Comparison of ENCODE assay signal across 3 cellular contexts in genomic region chr9:136880651-136881050, GRCh38.
A peak's percentile ranks its signal among the peaks of the same experiment; 100 is the strongest.
TF ChIP-seq lines count a peak whose summit lies in the region.

No MANE protein-coding gene starts in this region.

TF ChIP-seq in GM23338, 12 proteins besides CTCF, POLR2A, EP300 and RAD21 (continues in another document):
- TF ChIP-seq POLR2AphosphoS5 (IDR thresholded peaks at IDR 0.05; ENCODE audit: low read depth) (no peak), EZH2 (IDR thresholded peaks at IDR 0.05; ENCODE audit: low read depth, unreplicated experiment) (no peak), ZNF462 (CRISPR knock-in tag; IDR thresholded peaks at IDR 0.05) (no peak), ETS1 (IDR thresholded peaks at IDR 0.05) (no peak), NANOG (IDR thresholded peaks at IDR 0.05; ENCODE audit: borderline replicate concordance) (no peak)

TF ChIP-seq in WTC11, 78 proteins besides CTCF, POLR2A, EP300 and RAD21 (continues in another document):
- no peak for TF ChIP-seq CDX4 (CRISPR knock-in tag; IDR thresholded peaks at IDR 0.05; ENCODE audit: borderline replicate concordance)
- no peak for TF ChIP-seq MAX (CRISPR knock-in tag; IDR thresholded peaks at IDR 0.05)
- no peak for TF ChIP-seq GTF2I (CRISPR knock-in tag; conservative IDR thresholded peaks at IDR 0.05)
- no peak for TF ChIP-seq HMGXB4 (CRISPR knock-in tag; IDR thresholded peaks at IDR 0.05)
- no peak for TF ChIP-seq SOX15 (CRISPR knock-in tag; IDR thresholded peaks at IDR 0.05)
- TF ChIP-seq MYBL2 (CRISPR knock-in tag; IDR thresholded peaks at IDR 0.05) = no peak
- no peak for TF ChIP-seq PRRX2 (CRISPR knock-in tag; IDR thresholded peaks at IDR 0.05)
- no peak for TF ChIP-seq NR3C1 (CRISPR knock-in tag; conservative IDR thresholded peaks at IDR 0.05; ENCODE audit: low read depth)
- TF ChIP-seq ZMAT4 (CRISPR knock-in tag; IDR thresholded peaks at IDR 0.05) = no peak
- TF ChIP-seq SMAD4 (CRISPR knock-in tag; IDR thresholded peaks at IDR 0.05) = no peak
- TF ChIP-seq ZNF281 (CRISPR knock-in tag; IDR thresholded peaks at IDR 0.05) = no peak
- no peak for TF ChIP-seq ARID4B (CRISPR knock-in tag; IDR thresholded peaks at IDR 0.05; ENCODE audit: borderline replicate concordance)

TF ChIP-seq in HepG2, 621 proteins besides CTCF, POLR2A, EP300 and RAD21:
- no peak for TF ChIP-seq ATF3 (CRISPR knock-in tag; IDR thresholded peaks at IDR 0.05)
- TF ChIP-seq AGO1 (IDR thresholded peaks at IDR 0.05; ENCODE audit: low read depth, low read length, poor library complexity, severe bottlenecking) = no peak
- TF ChIP-seq ZNF382 (CRISPR knock-in tag; IDR thresholded peaks at IDR 0.05; ENCODE audit: borderline replicate concordance) = no peak
- TF ChIP-seq ZBTB33 (CRISPR knock-in tag; IDR thresholded peaks at IDR 0.05) = peak; percentile 70; the same call in 1 of the 2 replicates
- TF ChIP-seq GATAD2A (CRISPR knock-in tag; IDR thresholded peaks at IDR 0.05) = 0 out of 2 replicates have a peak, but pooled peaks have one; percentile 14
- 0 out of 2 replicates have a peak, but pooled peaks have one; percentile 6 for TF ChIP-seq HNF4A (CRISPR knock-in tag; IDR thresholded peaks at IDR 0.05)
- peak; percentile 72 for TF ChIP-seq ZNF18 (CRISPR knock-in tag; IDR thresholded peaks at IDR 0.05; ENCODE audit: insufficient replicate concordance)
- 0 out of 2 replicates have a peak, but pooled peaks have one; percentile 15 for TF ChIP-seq SP5 (CRISPR knock-in tag; IDR thresholded peaks at IDR 0.05; ENCODE audit: borderline replicate concordance, low read depth)
- 0 out of 2 replicates have a peak, but pooled peaks have one; percentile 11 for TF ChIP-seq SAP130 (CRISPR knock-in tag; IDR thresholded peaks at IDR 0.05; ENCODE audit: low read depth)
- no peak for TF ChIP-seq ZNF264 (CRISPR knock-in tag; IDR thresholded peaks at IDR 0.05)
